1 cellular context compared by ENCODE assay signal in genomic region chr3:45387636-45388348, GRCh38.
TF ChIP-seq lines count a peak whose summit lies in the region.

No MANE protein-coding gene starts in this region.

TF ChIP-seq in H1, 55 proteins besides CTCF, POLR2A, EP300 and RAD21 (continued from another document):
- TF ChIP-seq, protein P1, sequence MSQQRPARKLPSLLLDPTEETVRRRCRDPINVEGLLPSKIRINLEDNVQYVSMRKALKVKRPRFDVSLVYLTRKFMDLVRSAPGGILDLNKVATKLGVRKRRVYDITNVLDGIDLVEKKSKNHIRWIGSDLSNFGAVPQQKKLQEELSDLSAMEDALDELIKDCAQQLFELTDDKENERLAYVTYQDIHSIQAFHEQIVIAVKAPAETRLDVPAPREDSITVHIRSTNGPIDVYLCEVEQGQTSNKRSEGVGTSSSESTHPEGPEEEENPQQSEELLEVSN (IDR thresholded peaks at IDR 0.05) = 0 out of 2 replicates have a peak, but pooled peaks have one; percentile 20
- no peak for TF ChIP-seq NANOG (IDR thresholded peaks at IDR 0.05; ENCODE audit: insufficient read depth, low read depth, low read length, poor library complexity, severe bottlenecking)
